In the genomic region with DNA sequence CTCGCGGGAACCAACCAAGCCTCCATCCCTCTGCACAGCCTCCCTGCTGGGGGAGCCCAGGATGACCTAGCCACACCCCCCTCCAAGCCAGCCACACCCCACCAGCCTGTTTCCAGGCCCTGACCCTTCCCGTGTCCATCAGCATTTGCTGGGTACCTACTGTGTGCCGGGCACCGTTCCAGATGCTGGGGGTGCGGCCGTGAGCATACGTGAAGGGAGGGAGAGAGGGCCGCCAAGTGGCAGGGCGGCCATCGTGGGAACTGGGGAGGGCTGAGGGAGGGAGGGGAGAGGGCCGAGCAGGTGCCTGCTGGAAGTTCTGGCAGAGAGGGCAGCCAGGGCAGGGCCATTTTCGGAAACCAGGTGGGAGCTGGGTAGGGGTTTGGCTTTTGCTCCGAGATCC, we compare ENCODE assay signal across 26 cellular contexts.
"Had no signal": no experiment of that assay in that cellular context is flagged by ENCODE, and none has a peak within 500 bp of the region (broad histone marks: within the 10 kb centered on the region; RNA-seq: fewer than 3 reads in every experiment).

No MANE protein-coding gene starts in this region.

- H3K36me3 Mint-ChIP-seq: activated naive CD4-positive, alpha-beta T cell treated with anti-CD3 and anti-CD28 coated beads, Interleukin-2, amount 50 U/mL, for 72 hours had no signal

- H3K27ac Mint-ChIP-seq: nephron progenitor cell; T-helper 2 cell treated with Interferon-gamma antibody and Interleukin-4, amounts not matched to agents 5 μg/mL and 100 μg/mL, for 36 hours had no signal

- H3K27ac ChIP-seq: brain microvascular endothelial cell, colonic mucosa, dorsolateral prefrontal cortex, lower lobe of right lung, sigmoid colon, testis, vagina, WERI-Rb-1 had no signal

- H3K27me3 Mint-ChIP-seq: effector memory CD8-positive, alpha-beta T cell; stimulated activated naive B cell treated with anti-CD40 and anti-IgM and Interleukin-4, amounts not matched to agents 10 μg/mL and 1 μg/mL and 100 μg/mL, for 72 hours had no signal

- DNase-seq: activated CD4-positive, CD25-positive, alpha-beta regulatory T cell treated with anti-CD3 and anti-CD28 coated beads, Interleukin-2, amount 50 U/mL, for 72 hours; activated gamma-delta T cell treated with Interleukin-2 at 50 U/mL for 16 hours; activated T-cell treated with anti-CD3 and anti-CD28 coated beads, Interleukin-2, amount 50 U/mL, for 1 hour; aorta; brain microvascular endothelial cell; caudate nucleus; colonic mucosa; dorsolateral prefrontal cortex; effector memory CD8-positive, alpha-beta T cell; foreskin melanocyte; kidney; lower lobe of right lung; nephron progenitor cell; occipital lobe; sigmoid colon; stimulated activated CD4-positive, alpha-beta T cell treated with anti-CD3 and anti-CD28 coated beads, Interleukin-2, amount 100 ng/mL, for 48 hours; stimulated activated CD8-positive, alpha-beta memory T cell treated with anti-CD3 and anti-CD28 coated beads, Interleukin-4, amount 100 ng/mL, for 48 hours; stimulated activated naive B cell treated with anti-CD40 and anti-IgM and Interleukin-4, amounts not matched to agents 10 μg/mL and 1 μg/mL and 100 μg/mL, for 72 hours; testis; trophoblast cell; WERI-Rb-1 had no signal

- H3K4me3 ChIP-seq: colonic mucosa, dorsolateral prefrontal cortex, lower lobe of right lung, sigmoid colon, smooth muscle cell, testis, vagina had no signal

- H3K27me3 ChIP-seq: brain microvascular endothelial cell, colonic mucosa, dorsolateral prefrontal cortex, testis, vagina had no signal

- H3K9me3 Mint-ChIP-seq: activated naive CD4-positive, alpha-beta T cell treated with anti-CD3 and anti-CD28 coated beads, Interleukin-2, amount 50 U/mL, for 72 hours; effector memory CD8-positive, alpha-beta T cell; nephron progenitor cell; stimulated activated naive B cell treated with anti-CD40 and anti-IgM and Interleukin-4, amounts not matched to agents 10 μg/mL and 1 μg/mL and 100 μg/mL, for 72 hours; T-helper 2 cell treated with Interferon-gamma antibody and Interleukin-4, amounts not matched to agents 5 μg/mL and 100 μg/mL, for 36 hours had no signal

- H3K4me1 ChIP-seq: colonic mucosa, lower lobe of right lung, sigmoid colon, vagina had no signal

- H3K4me3 Mint-ChIP-seq: nephron progenitor cell; stimulated activated naive B cell treated with anti-CD40 and anti-IgM and Interleukin-4, amounts not matched to agents 10 μg/mL and 1 μg/mL and 100 μg/mL, for 72 hours; T-helper 2 cell treated with Interferon-gamma antibody and Interleukin-4, amounts not matched to agents 5 μg/mL and 100 μg/mL, for 36 hours had no signal

- ATAC-seq: activated naive CD4-positive, alpha-beta T cell treated with anti-CD3 and anti-CD28 coated beads, Interleukin-2, amount 50 U/mL, for 72 hours; effector memory CD8-positive, alpha-beta T cell; esophagus mucosa; lower lobe of right lung; stimulated activated naive B cell treated with anti-CD40 and anti-IgM and Interleukin-4, amounts not matched to agents 10 μg/mL and 1 μg/mL and 100 μg/mL, for 72 hours had no signal

- H3K36me3 ChIP-seq: brain microvascular endothelial cell, colonic mucosa, lower lobe of right lung, sigmoid colon, vagina, WERI-Rb-1 had no signal

- H3K9me3 ChIP-seq: colonic mucosa, lower lobe of right lung, sigmoid colon, testis, vagina had no signal
